Comparison of ENCODE assay signal across 25 cellular contexts in genomic region chr1:246304468-246305259, GRCh38.
"Had no signal": no experiment of that assay in that cellular context is flagged by ENCODE, and none has a peak within 500 bp of the region (broad histone marks: within the 10 kb centered on the region; RNA-seq: fewer than 3 reads in every experiment).

No MANE protein-coding gene starts in this region.

- H3K4me3 ChIP-seq: ascending aorta, body of pancreas had no signal

- H3K27me3 ChIP-seq: ascending aorta, body of pancreas had no signal

- H3K4me3 Mint-ChIP-seq: activated CD8-positive, alpha-beta T cell treated with anti-CD3 and anti-CD28 coated beads, Interleukin-2, amount 10 ng/mL, durations not matched to agents 7 days and 5 days; activated naive CD8-positive, alpha-beta T cell treated with anti-CD3 and anti-CD28 coated beads, Interleukin-2, amount 50 U/mL, for 24 hours; T-helper 17 cell; WTC11 had no signal

- H3K27me3 Mint-ChIP-seq: activated naive CD8-positive, alpha-beta T cell treated with anti-CD3 and anti-CD28 coated beads, Interleukin-2, amount 50 U/mL, for 24 hours; T-helper 17 cell had no signal

- H3K9ac ChIP-seq: KMS-11 had no signal

- H3K36me3 ChIP-seq: ascending aorta had no signal

- H3K27ac ChIP-seq: ascending aorta, body of pancreas, KMS-11 had no signal

- H3K4me1 Mint-ChIP-seq: activated naive CD8-positive, alpha-beta T cell treated with anti-CD3 and anti-CD28 coated beads, Interleukin-2, amount 50 U/mL, for 24 hours; T-helper 17 cell had no signal

- ATAC-seq: activated CD8-positive, alpha-beta T cell treated with anti-CD3 and anti-CD28 coated beads, Interleukin-2, amount 10 ng/mL, durations not matched to agents 7 days and 5 days; activated naive CD4-positive, alpha-beta T cell treated with anti-CD3 and anti-CD28 coated beads, Interleukin-2, amount 50 U/mL, for 72 hours; activated naive CD8-positive, alpha-beta T cell treated with anti-CD3 and anti-CD28 coated beads, Interleukin-2, amount 50 U/mL, for 24 hours; body of pancreas; PC-3; T-helper 17 cell; WTC11 had no signal

- H3K4me2 ChIP-seq: KMS-11 had no signal

- DNase-seq: activated CD4-positive, alpha-beta T cell treated with anti-CD3 and anti-CD28 coated beads for 48 hours; activated CD4-positive, alpha-beta T cell treated with anti-CD3 and anti-CD28 coated beads, Interleukin-2, amount 50 U/mL, for 4 hours; activated CD4-positive, CD25-positive, alpha-beta regulatory T cell treated with anti-CD3 and anti-CD28 coated beads, Interleukin-2, amount 50 U/mL, for 72 hours; activated CD8-positive, alpha-beta memory T cell treated with anti-CD3 and anti-CD28 coated beads, Interleukin-2, amount 50 U/mL, for 48 hours; activated CD8-positive, alpha-beta T cell treated with anti-CD3 and anti-CD28 coated beads, Interleukin-2, amount 10 ng/mL, durations not matched to agents 7 days and 5 days; activated naive CD4-positive, alpha-beta T cell; activated naive CD8-positive, alpha-beta T cell treated with anti-CD3 and anti-CD28 coated beads, Interleukin-2, amount 50 U/mL, for 24 hours; activated T-cell treated with anti-CD3 and anti-CD28 coated beads, Interleukin-2, amount 50 U/mL, for 1 hour; amniotic stem cell; body of pancreas; central memory CD4-positive, alpha-beta T cell; NCI-H1092; NCI-H1417 treated with DMSO at 0.1 percent for 48 hours; NCI-H1694; NCI-H2029 treated with DMSO at 0.1 percent for 48 hours; NCI-H446 treated with DMSO at 0.1 percent for 48 hours; NCI-H526 treated with DMSO at 0.1 percent for 48 hours; PC-3; SHP77 treated with DMSO at 0.1 percent for 48 hours; T-helper 17 cell; T-helper 9 cell had no signal

- H3K36me3 Mint-ChIP-seq: WTC11 had no signal

- H3K9me3 ChIP-seq: ascending aorta, body of pancreas had no signal

- H3K9me3 Mint-ChIP-seq: activated naive CD4-positive, alpha-beta T cell treated with anti-CD3 and anti-CD28 coated beads, Interleukin-2, amount 50 U/mL, for 72 hours; activated naive CD8-positive, alpha-beta T cell treated with anti-CD3 and anti-CD28 coated beads, Interleukin-2, amount 50 U/mL, for 24 hours; WTC11 had no signal

- H3K4me1 ChIP-seq: ascending aorta had no signal

- H3K27ac Mint-ChIP-seq: activated CD8-positive, alpha-beta T cell treated with anti-CD3 and anti-CD28 coated beads, Interleukin-2, amount 10 ng/mL, durations not matched to agents 7 days and 5 days; activated naive CD4-positive, alpha-beta T cell treated with anti-CD3 and anti-CD28 coated beads, Interleukin-2, amount 50 U/mL, for 72 hours; activated naive CD8-positive, alpha-beta T cell treated with anti-CD3 and anti-CD28 coated beads, Interleukin-2, amount 50 U/mL, for 24 hours; T-helper 17 cell; WTC11 had no signal
